In genomic region chr17:81917565-81918332, GRCh38 we compare ENCODE assay signal across 1 cellular context.
TF ChIP-seq lines count a peak whose summit lies in the region.

Gene SIRT7 (minus strand): TSS chr17:81918176. CDS start chr17:81918131, 45 bp downstream.

TF ChIP-seq in HEK293, 187 proteins besides CTCF, POLR2A, EP300 and RAD21 (continued from another document and continues in another):
- TF ChIP-seq ZNF449 (tag by site-specific recombination; IDR thresholded peaks at IDR 0.05) (no peak), ZNF280C (tag by site-specific recombination; IDR thresholded peaks at IDR 0.05) (no peak), ZNF423 (tag by site-specific recombination; IDR thresholded peaks at IDR 0.05) (no peak), ZNF488 (tag by site-specific recombination; IDR thresholded peaks at IDR 0.05) (no peak), ZNF157 (tag by site-specific recombination; IDR thresholded peaks at IDR 0.05) (no peak), ZNF184 (tag by site-specific recombination; IDR thresholded peaks at IDR 0.05) (no peak), ZNF660 (tag by site-specific recombination; IDR thresholded peaks at IDR 0.05) (no peak), MEIS1 (CRISPR knock-in tag; IDR thresholded peaks at IDR 0.05; ENCODE audit: borderline replicate concordance) (no peak), ZNF26 (tag by site-specific recombination; IDR thresholded peaks at IDR 0.05) (no peak), SP2 (tag by site-specific recombination; IDR thresholded peaks at IDR 0.05) (peak; percentile 49), KLF8 (tag by site-specific recombination; IDR thresholded peaks at IDR 0.05) (peak; percentile 46; the same call in 1 of the 2 replicates), ZBTB6 (tag by site-specific recombination; IDR thresholded peaks at IDR 0.05) (peak; percentile 31; the same call in 1 of the 2 replicates), SETDB1 (IDR thresholded peaks at IDR 0.05; ENCODE audit: insufficient read length, low read length) (no peak), ZNF548 (tag by site-specific recombination; IDR thresholded peaks at IDR 0.05) (no peak), ZNF654 (tag by site-specific recombination; IDR thresholded peaks at IDR 0.05; ENCODE audit: low read depth) (no peak), YY2 (tag by site-specific recombination; IDR thresholded peaks at IDR 0.05) (0 out of 2 replicates have a peak, but pooled peaks have one; percentile 26), ZNF112 (tag by site-specific recombination; IDR thresholded peaks at IDR 0.05) (no peak), ZSCAN5A (tag by site-specific recombination; IDR thresholded peaks at IDR 0.05) (no peak), ZNF513 (tag by site-specific recombination; IDR thresholded peaks at IDR 0.05) (no peak), ZNF610 (tag by site-specific recombination; IDR thresholded peaks at IDR 0.05; ENCODE audit: borderline replicate concordance) (no peak), MYNN (tag by site-specific recombination; IDR thresholded peaks at IDR 0.05; ENCODE audit: borderline replicate concordance) (no peak), ZNF10 (tag by site-specific recombination; IDR thresholded peaks at IDR 0.05) (no peak), KLF9 (tag by site-specific recombination; IDR thresholded peaks at IDR 0.05; ENCODE audit: low read depth) (no peak), ZSCAN30 (tag by site-specific recombination; IDR thresholded peaks at IDR 0.05) (0 out of 2 replicates have a peak, but pooled peaks have one; percentile 47), ZBTB26 (tag by site-specific recombination; optimal IDR thresholded peaks at IDR 0.05) (peak; percentile 60), EGR2 (tag by site-specific recombination; IDR thresholded peaks at IDR 0.05; ENCODE audit: low read depth) (no peak), ZBTB48 (tag by site-specific recombination; IDR thresholded peaks at IDR 0.05) (no peak), ZNF2 (tag by site-specific recombination; IDR thresholded peaks at IDR 0.05) (no peak), PRDM4 (tag by site-specific recombination; IDR thresholded peaks at IDR 0.05) (no peak), ZNF624 (tag by site-specific recombination; IDR thresholded peaks at IDR 0.05) (no peak), ZFP37 (tag by site-specific recombination; IDR thresholded peaks at IDR 0.05) (no peak), ZNF248 (tag by site-specific recombination; IDR thresholded peaks at IDR 0.05) (no peak), ZNF561 (tag by site-specific recombination; IDR thresholded peaks at IDR 0.05; ENCODE audit: borderline replicate concordance) (0 out of 2 replicates have a peak, but pooled peaks have one; percentile 36), ZNF777 (tag by site-specific recombination; IDR thresholded peaks at IDR 0.05; ENCODE audit: borderline replicate concordance) (no peak), ZNF362 (tag by site-specific recombination; IDR thresholded peaks at IDR 0.05) (no peak), ZBTB17 (tag by site-specific recombination; IDR thresholded peaks at IDR 0.05) (no peak), ZSCAN18 (tag by site-specific recombination; IDR thresholded peaks at IDR 0.05) (no peak), PRDM6 (tag by site-specific recombination; IDR thresholded peaks at IDR 0.05) (no peak), REPIN1 (tag by site-specific recombination; IDR thresholded peaks at IDR 0.05; ENCODE audit: low read depth) (no peak), FEZF1 (tag by site-specific recombination; IDR thresholded peaks at IDR 0.05) (no peak)
